Comparison of ENCODE assay signal across 8 cellular contexts in genomic region chr3:43691120-43692002, GRCh38. TPM values are rescaled to one million over a fixed set of nuclear protein-coding genes. Genes with fewer than 3 reads are reported as not detected.
A peak's percentile ranks its signal among the peaks of the same experiment; 100 is the strongest.
DNase-seq lines count a peak whose midpoint lies in the region; ATAC-seq, FAIRE-seq and TF ChIP-seq lines count a peak whose summit lies in the region.

No MANE protein-coding gene starts in this region.

- peak; percentile 74 for DNase-seq in COLO668 (lab: John Stamatoyannopoulos, UW; ENCODE audit: unreplicated experiment)
- DNase-seq in HT1080 (ENCODE audit: low read depth), result peak; percentile 45
- peak; percentile 25 for DNase-seq in astrocyte (ENCODE audit: low read depth)
- DNase-seq in iPS DF 19.7 (ENCODE audit: low read depth, low spot score), result peak; percentile 59
- peak; percentile 78 for DNase-seq in sciatic nerve (ENCODE audit: low spot score)
- DNase-seq in NCI-H524 treated with DMSO at 0.1 percent for 48 hours (lab: John Stamatoyannopoulos, UW), result no peak

- H3K4me3 Mint-ChIP-seq in astrocyte (ENCODE audit: unreplicated experiment), result peak overlapping the region; percentile 90

- ATAC-seq in GM21360 (IDR thresholded peaks at IDR 0.05; ENCODE audit: unreplicated experiment) (peak; percentile 31), sciatic nerve (peak; percentile 7)

- H3K36me3 ChIP-seq in SU-DHL-6 (ENCODE audit: low read length) (no peaks in the 10 kb centered on the region), astrocyte (ENCODE audit: insufficient read depth, low read length) (no peaks in the 10 kb centered on the region)

- TF ChIP-seq CTCF in SU-DHL-6 (IDR thresholded peaks at IDR 0.05; ENCODE audit: insufficient read depth, low read length, poor library complexity, severe bottlenecking), result no peak
- TF ChIP-seq CTCF in astrocyte (IDR thresholded peaks at IDR 0.05; ENCODE audit: insufficient read depth, low read depth, low read length), result no peak

- H4K20me1 ChIP-seq in SU-DHL-6 (ENCODE audit: low read depth, low read length) (no peaks in the 10 kb centered on the region), astrocyte (ENCODE audit: insufficient read depth, low read length) (peaks cover 14% of the 10 kb centered on the region)

- no peaks in the 10 kb centered on the region for H3K9me3 Mint-ChIP-seq in astrocyte (ENCODE audit: unreplicated experiment)

- H3K4me1 Mint-ChIP-seq in astrocyte (ENCODE audit: low read depth, unreplicated experiment), result peaks cover 14% of the 10 kb centered on the region

- H3K27ac ChIP-seq in SU-DHL-6 (ENCODE audit: low read depth, low read length) (no peak overlapping the region), astrocyte (ENCODE audit: low read depth, low read length) (peak overlapping the region; percentile 63)

- FAIRE-seq in astrocyte (lab: Jason Lieb, UNC), result no peak

- H3K36me3 Mint-ChIP-seq in astrocyte (ENCODE audit: low read depth, unreplicated experiment), result no peaks in the 10 kb centered on the region

- H2AFZ ChIP-seq in SU-DHL-6 (ENCODE audit: low read depth, low read length, severe bottlenecking) (peak overlapping the region; percentile 89), astrocyte (ENCODE audit: low read depth, low read length) (peak overlapping the region; percentile 100)

- H3K4me3 ChIP-seq in SU-DHL-6 (ENCODE audit: insufficient read depth, low read length, poor library complexity, severe bottlenecking) (peak overlapping the region; percentile 73), astrocyte (ENCODE audit: insufficient read depth, low read depth, low read length) (peak overlapping the region; percentile 75)

- H3K27ac Mint-ChIP-seq in astrocyte (ENCODE audit: unreplicated experiment), result peak overlapping the region; percentile 42

- H3K4me2 ChIP-seq in SU-DHL-6 (ENCODE audit: low read depth, low read length, poor library complexity, severe bottlenecking) (peak overlapping the region; percentile 65), astrocyte (ENCODE audit: low read length) (peak overlapping the region; percentile 99)

- no peaks in the 10 kb centered on the region for H3K79me2 ChIP-seq in SU-DHL-6 (ENCODE audit: insufficient read depth, low read length)
- H3K79me2 ChIP-seq in astrocyte (ENCODE audit: insufficient read depth, low read length), result peaks cover 35% of the 10 kb centered on the region

- H3K9me2 ChIP-seq in SU-DHL-6 (replicated peaks; ENCODE audit: insufficient read depth, low read length), result no peaks in the 10 kb centered on the region

- H3K27me3 ChIP-seq in SU-DHL-6 (ENCODE audit: low read length) (no peaks in the 10 kb centered on the region), astrocyte (ENCODE audit: insufficient read depth, low read length) (no peaks in the 10 kb centered on the region)

- H3K27me3 Mint-ChIP-seq in astrocyte (ENCODE audit: low read depth, unreplicated experiment), result no peaks in the 10 kb centered on the region

- no peaks in the 10 kb centered on the region for H3F3A ChIP-seq in SU-DHL-6 (ENCODE audit: insufficient read depth)

- peak overlapping the region; percentile 77 for H3K9ac ChIP-seq in SU-DHL-6 (ENCODE audit: low read length)
- peak overlapping the region; percentile 87 for H3K9ac ChIP-seq in astrocyte (ENCODE audit: low read length)

- H3K4me1 ChIP-seq in astrocyte (ENCODE audit: insufficient read depth, low read length), result peaks cover 12% of the 10 kb centered on the region

- intact Hi-C loops in sciatic nerve (cut with DNase I), result no loop called here

- H3K9me3 ChIP-seq in SU-DHL-6 (ENCODE audit: insufficient read depth, low read length), result no peaks in the 10 kb centered on the region
- H3K9me3 ChIP-seq in astrocyte (ENCODE audit: insufficient read depth, low read depth, low read length), result no peaks in the 10 kb centered on the region

RNA-seq across cellular contexts. Expression of gene ABHD5, which starts 0.6 kb away (rescaled TPM):
- total RNA-seq in HT1080 (2014; rRNA removed; shearing (Covaris generic)), result 32.7 and 33.7 TPM in 2 replicates
- 24.0 and 26.1 TPM in 2 replicates for polyA plus RNA-seq in HT1080 (2015; cell fraction: cytosol; rRNA removed)
- 23.1 and 23.8 TPM in 2 replicates for polyA plus RNA-seq in HT1080 (2015; cell fraction: nucleus; rRNA removed)
- total RNA-seq in astrocyte, result 15.1 and 18.3 TPM in 2 replicates
- total RNA-seq in sciatic nerve, result 18.1 TPM
